Comparison of ENCODE assay signal across 1 cellular context in the genomic region with DNA sequence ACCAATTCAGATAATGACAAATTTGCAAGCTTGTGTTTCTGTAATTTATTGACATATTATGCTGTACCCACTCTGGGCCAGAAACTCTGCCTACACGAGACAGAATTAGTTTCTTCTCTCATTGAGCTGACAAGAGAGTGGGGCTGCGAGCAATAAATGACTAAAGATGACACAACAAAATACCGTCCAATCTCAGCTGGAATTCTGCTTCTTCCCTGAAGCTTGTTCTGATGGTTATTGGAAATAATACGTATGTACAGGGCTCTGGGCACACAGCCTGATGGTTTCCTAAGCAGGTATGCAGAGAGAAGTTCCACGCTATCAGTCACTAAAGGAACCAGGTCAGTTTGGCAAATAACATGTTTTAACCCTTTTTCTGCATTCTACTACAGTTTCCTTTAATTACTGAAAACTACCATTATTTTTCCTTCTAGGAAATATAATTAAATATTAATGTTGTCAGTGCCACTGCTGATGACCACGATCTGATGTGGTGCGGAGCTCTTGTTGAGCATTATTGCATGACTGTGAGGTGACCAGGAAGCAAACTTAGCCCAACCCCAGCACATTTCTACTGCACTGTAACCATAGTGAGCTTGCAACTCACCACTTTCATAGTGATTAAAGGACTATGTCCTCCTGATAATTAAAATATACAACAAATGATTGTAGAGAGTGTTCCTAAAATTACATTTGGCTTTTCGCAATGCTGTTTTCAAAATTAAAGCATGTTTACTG.
TF ChIP-seq lines count a peak whose summit lies in the region.

No MANE protein-coding gene starts in this region.

TF ChIP-seq in GM23338, 12 proteins besides CTCF, POLR2A, EP300 and RAD21 (continued from another document):
- TF ChIP-seq, protein P1, sequence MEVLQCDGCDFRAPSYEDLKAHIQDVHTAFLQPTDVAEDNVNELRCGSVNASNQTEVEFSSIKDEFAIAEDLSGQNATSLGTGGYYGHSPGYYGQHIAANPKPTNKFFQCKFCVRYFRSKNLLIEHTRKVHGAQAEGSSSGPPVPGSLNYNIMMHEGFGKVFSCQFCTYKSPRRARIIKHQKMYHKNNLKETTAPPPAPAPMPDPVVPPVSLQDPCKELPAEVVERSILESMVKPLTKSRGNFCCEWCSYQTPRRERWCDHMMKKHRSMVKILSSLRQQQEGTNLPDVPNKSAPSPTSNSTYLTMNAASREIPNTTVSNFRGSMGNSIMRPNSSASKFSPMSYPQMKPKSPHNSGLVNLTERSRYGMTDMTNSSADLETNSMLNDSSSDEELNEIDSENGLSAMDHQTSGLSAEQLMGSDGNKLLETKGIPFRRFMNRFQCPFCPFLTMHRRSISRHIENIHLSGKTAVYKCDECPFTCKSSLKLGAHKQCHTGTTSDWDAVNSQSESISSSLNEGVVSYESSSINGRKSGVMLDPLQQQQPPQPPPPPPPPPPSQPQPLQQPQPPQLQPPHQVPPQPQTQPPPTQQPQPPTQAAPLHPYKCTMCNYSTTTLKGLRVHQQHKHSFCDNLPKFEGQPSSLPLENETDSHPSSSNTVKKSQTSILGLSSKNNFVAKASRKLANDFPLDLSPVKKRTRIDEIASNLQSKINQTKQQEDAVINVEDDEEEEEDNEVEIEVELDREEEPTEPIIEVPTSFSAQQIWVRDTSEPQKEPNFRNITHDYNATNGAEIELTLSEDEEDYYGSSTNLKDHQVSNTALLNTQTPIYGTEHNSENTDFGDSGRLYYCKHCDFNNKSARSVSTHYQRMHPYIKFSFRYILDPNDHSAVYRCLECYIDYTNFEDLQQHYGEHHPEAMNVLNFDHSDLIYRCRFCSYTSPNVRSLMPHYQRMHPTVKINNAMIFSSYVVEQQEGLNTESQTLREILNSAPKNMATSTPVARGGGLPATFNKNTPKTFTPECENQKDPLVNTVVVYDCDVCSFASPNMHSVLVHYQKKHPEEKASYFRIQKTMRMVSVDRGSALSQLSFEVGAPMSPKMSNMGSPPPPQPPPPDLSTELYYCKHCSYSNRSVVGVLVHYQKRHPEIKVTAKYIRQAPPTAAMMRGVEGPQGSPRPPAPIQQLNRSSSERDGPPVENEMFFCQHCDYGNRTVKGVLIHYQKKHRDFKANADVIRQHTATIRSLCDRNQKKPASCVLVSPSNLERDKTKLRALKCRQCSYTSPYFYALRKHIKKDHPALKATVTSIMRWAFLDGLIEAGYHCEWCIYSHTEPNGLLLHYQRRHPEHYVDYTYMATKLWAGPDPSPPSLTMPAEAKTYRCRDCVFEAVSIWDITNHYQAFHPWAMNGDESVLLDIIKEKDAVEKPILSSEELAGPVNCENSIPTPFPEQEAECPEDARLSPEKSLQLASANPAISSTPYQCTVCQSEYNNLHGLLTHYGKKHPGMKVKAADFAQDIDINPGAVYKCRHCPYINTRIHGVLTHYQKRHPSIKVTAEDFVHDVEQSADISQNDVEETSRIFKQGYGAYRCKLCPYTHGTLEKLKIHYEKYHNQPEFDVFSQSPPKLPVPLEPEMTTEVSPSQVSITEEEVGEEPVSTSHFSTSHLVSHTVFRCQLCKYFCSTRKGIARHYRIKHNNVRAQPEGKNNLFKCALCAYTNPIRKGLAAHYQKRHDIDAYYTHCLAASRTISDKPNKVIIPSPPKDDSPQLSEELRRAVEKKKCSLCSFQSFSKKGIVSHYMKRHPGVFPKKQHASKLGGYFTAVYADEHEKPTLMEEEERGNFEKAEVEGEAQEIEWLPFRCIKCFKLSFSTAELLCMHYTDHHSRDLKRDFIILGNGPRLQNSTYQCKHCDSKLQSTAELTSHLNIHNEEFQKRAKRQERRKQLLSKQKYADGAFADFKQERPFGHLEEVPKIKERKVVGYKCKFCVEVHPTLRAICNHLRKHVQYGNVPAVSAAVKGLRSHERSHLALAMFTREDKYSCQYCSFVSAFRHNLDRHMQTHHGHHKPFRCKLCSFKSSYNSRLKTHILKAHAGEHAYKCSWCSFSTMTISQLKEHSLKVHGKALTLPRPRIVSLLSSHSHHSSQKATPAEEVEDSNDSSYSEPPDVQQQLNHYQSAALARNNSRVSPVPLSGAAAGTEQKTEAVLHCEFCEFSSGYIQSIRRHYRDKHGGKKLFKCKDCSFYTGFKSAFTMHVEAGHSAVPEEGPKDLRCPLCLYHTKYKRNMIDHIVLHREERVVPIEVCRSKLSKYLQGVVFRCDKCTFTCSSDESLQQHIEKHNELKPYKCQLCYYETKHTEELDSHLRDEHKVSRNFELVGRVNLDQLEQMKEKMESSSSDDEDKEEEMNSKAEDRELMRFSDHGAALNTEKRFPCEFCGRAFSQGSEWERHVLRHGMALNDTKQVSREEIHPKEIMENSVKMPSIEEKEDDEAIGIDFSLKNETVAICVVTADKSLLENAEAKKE (CRISPR knock-in tag; IDR thresholded peaks at IDR 0.05): no peak
- TF ChIP-seq, protein P2, sequence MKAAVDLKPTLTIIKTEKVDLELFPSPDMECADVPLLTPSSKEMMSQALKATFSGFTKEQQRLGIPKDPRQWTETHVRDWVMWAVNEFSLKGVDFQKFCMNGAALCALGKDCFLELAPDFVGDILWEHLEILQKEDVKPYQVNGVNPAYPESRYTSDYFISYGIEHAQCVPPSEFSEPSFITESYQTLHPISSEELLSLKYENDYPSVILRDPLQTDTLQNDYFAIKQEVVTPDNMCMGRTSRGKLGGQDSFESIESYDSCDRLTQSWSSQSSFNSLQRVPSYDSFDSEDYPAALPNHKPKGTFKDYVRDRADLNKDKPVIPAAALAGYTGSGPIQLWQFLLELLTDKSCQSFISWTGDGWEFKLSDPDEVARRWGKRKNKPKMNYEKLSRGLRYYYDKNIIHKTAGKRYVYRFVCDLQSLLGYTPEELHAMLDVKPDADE (IDR thresholded peaks at IDR 0.05): no peak
- TF ChIP-seq CREB1 (CRISPR knock-in tag; IDR thresholded peaks at IDR 0.05; ENCODE audit: low read depth) (no peak), NANOG (IDR thresholded peaks at IDR 0.05; ENCODE audit: borderline replicate concordance) (no peak), EZH2 (IDR thresholded peaks at IDR 0.05; ENCODE audit: low read depth, unreplicated experiment) (no peak), EZH2phosphoT487 (IDR thresholded peaks at IDR 0.05; ENCODE audit: unreplicated experiment) (no peak), ZNF114 (CRISPR knock-in tag; IDR thresholded peaks at IDR 0.05) (no peak), JUNB (IDR thresholded peaks at IDR 0.05; ENCODE audit: unreplicated experiment) (no peak)
- TF ChIP-seq, protein P3, sequence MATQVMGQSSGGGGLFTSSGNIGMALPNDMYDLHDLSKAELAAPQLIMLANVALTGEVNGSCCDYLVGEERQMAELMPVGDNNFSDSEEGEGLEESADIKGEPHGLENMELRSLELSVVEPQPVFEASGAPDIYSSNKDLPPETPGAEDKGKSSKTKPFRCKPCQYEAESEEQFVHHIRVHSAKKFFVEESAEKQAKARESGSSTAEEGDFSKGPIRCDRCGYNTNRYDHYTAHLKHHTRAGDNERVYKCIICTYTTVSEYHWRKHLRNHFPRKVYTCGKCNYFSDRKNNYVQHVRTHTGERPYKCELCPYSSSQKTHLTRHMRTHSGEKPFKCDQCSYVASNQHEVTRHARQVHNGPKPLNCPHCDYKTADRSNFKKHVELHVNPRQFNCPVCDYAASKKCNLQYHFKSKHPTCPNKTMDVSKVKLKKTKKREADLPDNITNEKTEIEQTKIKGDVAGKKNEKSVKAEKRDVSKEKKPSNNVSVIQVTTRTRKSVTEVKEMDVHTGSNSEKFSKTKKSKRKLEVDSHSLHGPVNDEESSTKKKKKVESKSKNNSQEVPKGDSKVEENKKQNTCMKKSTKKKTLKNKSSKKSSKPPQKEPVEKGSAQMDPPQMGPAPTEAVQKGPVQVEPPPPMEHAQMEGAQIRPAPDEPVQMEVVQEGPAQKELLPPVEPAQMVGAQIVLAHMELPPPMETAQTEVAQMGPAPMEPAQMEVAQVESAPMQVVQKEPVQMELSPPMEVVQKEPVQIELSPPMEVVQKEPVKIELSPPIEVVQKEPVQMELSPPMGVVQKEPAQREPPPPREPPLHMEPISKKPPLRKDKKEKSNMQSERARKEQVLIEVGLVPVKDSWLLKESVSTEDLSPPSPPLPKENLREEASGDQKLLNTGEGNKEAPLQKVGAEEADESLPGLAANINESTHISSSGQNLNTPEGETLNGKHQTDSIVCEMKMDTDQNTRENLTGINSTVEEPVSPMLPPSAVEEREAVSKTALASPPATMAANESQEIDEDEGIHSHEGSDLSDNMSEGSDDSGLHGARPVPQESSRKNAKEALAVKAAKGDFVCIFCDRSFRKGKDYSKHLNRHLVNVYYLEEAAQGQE (IDR thresholded peaks at IDR 0.05; ENCODE audit: unreplicated experiment): no peak
TF ChIP-seq in GM23338: peak in this region for 0.
